32 cellular contexts compared by ENCODE assay signal in the genomic region with DNA sequence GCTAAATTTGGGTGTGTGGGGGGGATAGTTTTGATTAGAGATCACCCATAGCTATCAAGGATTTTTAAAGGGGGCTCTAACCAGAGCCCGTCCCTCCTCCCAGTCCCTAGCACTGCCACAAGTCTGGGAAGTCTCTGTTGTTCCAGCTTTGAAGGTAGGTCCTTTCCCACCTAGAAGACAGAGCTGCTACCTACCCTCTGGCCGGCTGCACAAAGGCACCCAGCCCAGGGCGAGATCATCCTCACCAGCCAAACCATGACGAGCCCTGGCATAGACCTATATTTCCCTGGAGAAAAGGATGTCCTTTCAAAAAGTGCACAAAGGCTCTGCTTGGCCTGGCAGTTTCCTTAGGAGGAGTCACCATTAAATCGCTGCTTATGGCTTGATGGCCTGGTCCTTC.
"Had no signal": no experiment of that assay in that cellular context is flagged by ENCODE, and none has a peak within 500 bp of the region (broad histone marks: within the 10 kb centered on the region; RNA-seq: fewer than 3 reads in every experiment).

No MANE protein-coding gene starts in this region.

- H3K27me3 Mint-ChIP-seq: activated naive CD4-positive, alpha-beta T cell treated with anti-CD3 and anti-CD28 coated beads, Interleukin-2, amount 50 U/mL, for 24 hours; activated naive CD8-positive, alpha-beta T cell treated with anti-CD3 and anti-CD28 coated beads for 36 hours had no signal

- H3K36me3 Mint-ChIP-seq: activated CD4-positive, alpha-beta memory T cell treated with anti-CD3 and anti-CD28 coated beads for 36 hours; activated CD8-positive, alpha-beta memory T cell treated with anti-CD3 and anti-CD28 coated beads, Interleukin-2, amount 10 ng/mL, durations not matched to agents 7 days and 5 days; activated naive CD4-positive, alpha-beta T cell treated with anti-CD3 and anti-CD28 coated beads, Interleukin-2, amount 50 U/mL, for 24 hours; activated naive CD8-positive, alpha-beta T cell treated with anti-CD3 and anti-CD28 coated beads for 36 hours had no signal

- H3K27ac Mint-ChIP-seq: activated CD4-positive, alpha-beta memory T cell treated with anti-CD3 and anti-CD28 coated beads for 36 hours; activated CD4-positive, alpha-beta T cell treated with anti-CD3 and anti-CD28 coated beads for 36 hours; activated CD4-positive, alpha-beta T cell treated with anti-CD3 and anti-CD28 coated beads, Interleukin-2, amount 10 ng/mL, durations not matched to agents 24 days and 14 days; activated CD8-positive, alpha-beta memory T cell treated with anti-CD3 and anti-CD28 coated beads, Interleukin-2, amount 10 ng/mL, durations not matched to agents 7 days and 5 days; activated CD8-positive, alpha-beta T cell treated with anti-CD3 and anti-CD28 coated beads, Interleukin-2, amount 10 ng/mL, durations not matched to agents 7 days and 5 days; activated naive CD4-positive, alpha-beta T cell treated with anti-CD3 and anti-CD28 coated beads for 36 hours; activated naive CD4-positive, alpha-beta T cell treated with anti-CD3 and anti-CD28 coated beads, Interleukin-2, amount 50 U/mL, for 24 hours; activated naive CD8-positive, alpha-beta T cell treated with anti-CD3 and anti-CD28 coated beads for 36 hours; activated naive CD8-positive, alpha-beta T cell treated with anti-CD3 and anti-CD28 coated beads, Interleukin-2, amount 50 U/mL, for 24 hours; activated T-helper 1 cell treated with anti-CD3 and anti-CD28 coated beads, Interleukin-12 subunit alpha, Interleukin-12 subunit beta, Interleukin-2, Interleukin-4 antibody, amounts not matched to agents 30 ng/mL and 10 ng/mL and 1 ng/mL, durations not matched to agents 14 hours and 24 hours and 36 hours; activated T-helper 2 cell treated with anti-CD3 and anti-CD28 coated beads, Interferon-gamma antibody, Interleukin-2, Interleukin-4, amounts not matched to agents 10 μg/mL and 5 μg/mL and 100 μg/mL, durations not matched to agents 14 hours and 24 hours and 36 hours; endodermal cell had no signal

- H3K9me3 Mint-ChIP-seq: activated CD4-positive, alpha-beta T cell treated with anti-CD3 and anti-CD28 coated beads, Interleukin-2, amount 10 ng/mL, durations not matched to agents 24 days and 14 days; activated naive CD4-positive, alpha-beta T cell treated with anti-CD3 and anti-CD28 coated beads for 36 hours; activated naive CD4-positive, alpha-beta T cell treated with anti-CD3 and anti-CD28 coated beads, Interleukin-2, amount 50 U/mL, for 24 hours; activated naive CD8-positive, alpha-beta T cell treated with anti-CD3 and anti-CD28 coated beads for 36 hours; activated naive CD8-positive, alpha-beta T cell treated with anti-CD3 and anti-CD28 coated beads, Interleukin-2, amount 50 U/mL, for 24 hours; activated T-helper 1 cell treated with anti-CD3 and anti-CD28 coated beads, Interleukin-12 subunit alpha, Interleukin-12 subunit beta, Interleukin-2, Interleukin-4 antibody, amounts not matched to agents 30 ng/mL and 10 ng/mL and 1 ng/mL, durations not matched to agents 14 hours and 24 hours and 36 hours; activated T-helper 2 cell treated with anti-CD3 and anti-CD28 coated beads, Interferon-gamma antibody, Interleukin-2, Interleukin-4, amounts not matched to agents 10 μg/mL and 5 μg/mL and 100 μg/mL, durations not matched to agents 14 hours and 24 hours and 36 hours had no signal

- H3K27ac ChIP-seq: adrenal gland, body of pancreas, cardiac muscle cell, colonic mucosa, foreskin keratinocyte, gastrocnemius medialis, heart left ventricle had no signal

- DNase-seq: activated CD4-positive, alpha-beta memory T cell treated with anti-CD3 and anti-CD28 coated beads for 36 hours; activated CD4-positive, alpha-beta T cell treated with anti-CD3 and anti-CD28 coated beads for 36 hours; activated CD4-positive, alpha-beta T cell treated with anti-CD3 and anti-CD28 coated beads, Interleukin-2, amount 10 ng/mL, durations not matched to agents 24 days and 14 days; activated CD4-positive, CD25-positive, alpha-beta regulatory T cell; activated CD4-positive, CD25-positive, alpha-beta regulatory T cell treated with anti-CD3 and anti-CD28 coated beads, Interleukin-2, amount 50 U/mL, for 72 hours; activated CD8-positive, alpha-beta memory T cell treated with anti-CD3 and anti-CD28 coated beads, Interleukin-2, amount 10 ng/mL, durations not matched to agents 7 days and 5 days; activated CD8-positive, alpha-beta memory T cell treated with anti-CD3 and anti-CD28 coated beads, Interleukin-2, amount 50 U/mL, for 4 hours; activated CD8-positive, alpha-beta T cell treated with anti-CD3 and anti-CD28 coated beads, Interleukin-2, amount 10 ng/mL, durations not matched to agents 7 days and 5 days; activated effector memory CD4-positive, alpha-beta T cell treated with anti-CD3 and anti-CD28 coated beads, Interleukin-2, amount 50 U/mL, for 16 hours; activated naive CD4-positive, alpha-beta T cell treated with anti-CD3 and anti-CD28 coated beads for 36 hours; activated naive CD8-positive, alpha-beta T cell treated with anti-CD3 and anti-CD28 coated beads for 36 hours; activated naive CD8-positive, alpha-beta T cell treated with anti-CD3 and anti-CD28 coated beads, Interleukin-2, amount 50 U/mL, for 24 hours; activated T-cell treated with anti-CD3 and anti-CD28 coated beads, Interleukin-2, amount 50 U/mL, for 1 hour; activated T-cell treated with anti-CD3 and anti-CD28 coated beads, Interleukin-2, amount 50 U/mL, for 48 hours; adrenal gland; amygdala; aorta; body of pancreas; central memory CD4-positive, alpha-beta T cell; cerebellar nuclear complex; colonic mucosa; effector memory CD4-positive, alpha-beta T cell; foreskin keratinocyte; gastrocnemius medialis; glutamatergic neuron; heart left ventricle; T-helper 2 cell had no signal

- H3K4me1 ChIP-seq: adrenal gland, body of pancreas, colonic mucosa, foreskin keratinocyte, gastrocnemius medialis had no signal

- H3K9me3 ChIP-seq: adrenal gland, body of pancreas, colonic mucosa, gastrocnemius medialis, heart left ventricle had no signal

- H3K4me1 Mint-ChIP-seq: activated CD4-positive, alpha-beta T cell treated with anti-CD3 and anti-CD28 coated beads for 36 hours; activated CD4-positive, alpha-beta T cell treated with anti-CD3 and anti-CD28 coated beads, Interleukin-2, amount 10 ng/mL, durations not matched to agents 24 days and 14 days; activated CD8-positive, alpha-beta memory T cell treated with anti-CD3 and anti-CD28 coated beads, Interleukin-2, amount 10 ng/mL, durations not matched to agents 7 days and 5 days; activated naive CD4-positive, alpha-beta T cell treated with anti-CD3 and anti-CD28 coated beads, Interleukin-2, amount 50 U/mL, for 24 hours; activated naive CD8-positive, alpha-beta T cell treated with anti-CD3 and anti-CD28 coated beads for 36 hours; activated naive CD8-positive, alpha-beta T cell treated with anti-CD3 and anti-CD28 coated beads, Interleukin-2, amount 50 U/mL, for 24 hours had no signal

- H3K36me3 ChIP-seq: adrenal gland, cardiac muscle cell, colonic mucosa, gastrocnemius medialis, heart left ventricle had no signal

- H3K4me3 Mint-ChIP-seq: activated CD4-positive, alpha-beta memory T cell treated with anti-CD3 and anti-CD28 coated beads for 36 hours; activated CD4-positive, alpha-beta T cell treated with anti-CD3 and anti-CD28 coated beads for 36 hours; activated CD4-positive, alpha-beta T cell treated with anti-CD3 and anti-CD28 coated beads, Interleukin-2, amount 10 ng/mL, durations not matched to agents 24 days and 14 days; activated CD8-positive, alpha-beta memory T cell treated with anti-CD3 and anti-CD28 coated beads, Interleukin-2, amount 10 ng/mL, durations not matched to agents 7 days and 5 days; activated CD8-positive, alpha-beta T cell treated with anti-CD3 and anti-CD28 coated beads, Interleukin-2, amount 10 ng/mL, durations not matched to agents 7 days and 5 days; activated naive CD4-positive, alpha-beta T cell treated with anti-CD3 and anti-CD28 coated beads for 36 hours; activated naive CD4-positive, alpha-beta T cell treated with anti-CD3 and anti-CD28 coated beads, Interleukin-2, amount 50 U/mL, for 24 hours; activated naive CD8-positive, alpha-beta T cell treated with anti-CD3 and anti-CD28 coated beads for 36 hours; activated naive CD8-positive, alpha-beta T cell treated with anti-CD3 and anti-CD28 coated beads, Interleukin-2, amount 50 U/mL, for 24 hours; activated T-helper 1 cell treated with anti-CD3 and anti-CD28 coated beads, Interleukin-12 subunit alpha, Interleukin-12 subunit beta, Interleukin-2, Interleukin-4 antibody, amounts not matched to agents 30 ng/mL and 10 ng/mL and 1 ng/mL, durations not matched to agents 14 hours and 24 hours and 36 hours; endodermal cell had no signal

- H3K4me3 ChIP-seq: adrenal gland, body of pancreas, cardiac muscle cell, colonic mucosa, gastrocnemius medialis, heart left ventricle had no signal

- H3K27me3 ChIP-seq: adrenal gland, body of pancreas, cardiac muscle cell, colonic mucosa, gastrocnemius medialis, heart left ventricle had no signal
